Comparison of ENCODE assay signal across 2 cellular contexts in genomic region chr14:103207404-103208072, GRCh38.
TF ChIP-seq lines count a peak whose summit lies in the region.

No MANE protein-coding gene starts in this region.

TF ChIP-seq in liver, 16 proteins besides CTCF, POLR2A, EP300 and RAD21 (continued from another document):
- TF ChIP-seq ZBTB33 (IDR thresholded peaks at IDR 0.05): no peak
- TF ChIP-seq GABPA (IDR thresholded peaks at IDR 0.05 in 1 of 2, conservative IDR thresholded peaks at IDR 0.05 in 1 of 2): no peak
- no peak for TF ChIP-seq TAF1 (conservative IDR thresholded peaks at IDR 0.05)
- TF ChIP-seq NR2F2 (IDR thresholded peaks at IDR 0.05): no peak
- no peak for TF ChIP-seq SP1 (IDR thresholded peaks at IDR 0.05)
- peak; percentile 27 for TF ChIP-seq YY1 (IDR thresholded peaks at IDR 0.05)

TF ChIP-seq in neural cell, 6 proteins besides CTCF, POLR2A, EP300 and RAD21 (continued from another document):
- TF ChIP-seq REST (IDR thresholded peaks at IDR 0.05; ENCODE audit: borderline replicate concordance) (no peak), POLR2AphosphoS5 (IDR thresholded peaks at IDR 0.05) (no peak), TAF1 (IDR thresholded peaks at IDR 0.05; ENCODE audit: low read depth) (no peak), MXI1 (conservative IDR thresholded peaks at IDR 0.05; ENCODE audit: poor library complexity, severe bottlenecking) (no peak)
